In the genomic region with DNA sequence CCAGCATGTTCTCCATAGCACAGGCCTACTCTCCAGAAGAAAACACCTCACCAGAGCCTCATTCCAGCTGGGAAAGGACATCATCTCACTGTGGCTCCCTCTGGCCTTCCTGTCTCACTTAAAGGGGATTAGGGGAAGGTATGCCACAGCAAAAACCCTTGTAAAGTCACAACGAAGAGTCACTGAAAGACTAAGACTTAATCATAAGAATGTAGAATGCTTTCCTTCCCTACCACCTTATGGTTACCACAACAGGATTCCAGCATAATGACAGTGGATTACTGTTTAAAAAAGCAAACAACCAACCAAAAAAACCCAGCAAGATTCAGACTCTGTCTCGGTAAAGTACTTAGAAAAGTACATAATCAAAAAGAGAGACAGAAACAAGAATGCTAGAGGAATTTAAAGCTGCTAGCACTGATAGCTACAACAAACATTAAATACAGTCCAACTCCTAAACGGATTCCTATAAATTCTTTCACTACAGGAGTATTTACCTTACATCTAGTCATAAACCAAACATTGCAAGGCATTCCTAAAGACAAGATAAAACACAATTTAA, we compare ENCODE assay signal across 14 cellular contexts.
DNase-seq lines count a peak whose midpoint lies in the region; ATAC-seq and TF ChIP-seq lines count a peak whose summit lies in the region.
"Had no signal": no experiment of that assay in that cellular context is flagged by ENCODE, and none has a peak within 500 bp of the region (broad histone marks: within the 10 kb centered on the region; RNA-seq: fewer than 3 reads in every experiment).

No MANE protein-coding gene starts in this region.

- intact Hi-C loops in CD4-positive, alpha-beta memory T cell (cut with micrococcal nuclease): no loop called here

- H3K36me3 Mint-ChIP-seq in endodermal cell (ENCODE audit: low read depth) (no peaks in the 10 kb centered on the region), progenitor cell of endocrine pancreas (ENCODE audit: insufficient read depth) (peaks cover 4% of the 10 kb centered on the region)
- no peaks in the 10 kb centered on the region for H3K36me3 Mint-ChIP-seq in CD4-positive, alpha-beta memory T cell
- H3K36me3 Mint-ChIP-seq: WTC11 had no signal

- H3K9me3 Mint-ChIP-seq in endodermal cell (peaks cover 7% of the 10 kb centered on the region), progenitor cell of endocrine pancreas (ENCODE audit: low read depth) (peaks cover 9% of the 10 kb centered on the region)
- peaks cover 0 to 4% (median 0%) of the 10 kb centered on the region in 8 donors for H3K9me3 Mint-ChIP-seq in CD4-positive, alpha-beta memory T cell
- H3K9me3 Mint-ChIP-seq: effector memory CD8-positive, alpha-beta T cell had no signal

- 38 to 56% methylated on average over 1 to 3 of the region's 3 CpGs for WGBS in endodermal cell (ENCODE audit: insufficient coverage in 1 of 2, insufficient read length in 1 of 2), 2 experiments

- H3K27ac ChIP-seq in endodermal cell (ENCODE audit: low read depth, low read length): peak overlapping the region; percentile 4
- no peak overlapping the region for H3K27ac ChIP-seq in CD4-positive, alpha-beta memory T cell (ENCODE audit: low read depth, low read length)
- H3K27ac ChIP-seq: parathyroid adenoma, SK-N-MC had no signal

- TF ChIP-seq CTCF in LNCaP clone FGC (IDR thresholded peaks at IDR 0.05; ENCODE audit: control insufficient read depth, extremely low read depth, insufficient read depth): no peak
- TF ChIP-seq CTCF in endodermal cell (conservative IDR thresholded peaks at IDR 0.05): no peak
- no peak for TF ChIP-seq CTCF in progenitor cell of endocrine pancreas (IDR thresholded peaks at IDR 0.05; ENCODE audit: unreplicated experiment)

- no peaks in the 10 kb centered on the region for H3K27me3 ChIP-seq in endodermal cell (ENCODE audit: control insufficient read depth, insufficient read depth, low read length, poor library complexity, severe bottlenecking)
- no peaks in the 10 kb centered on the region for H3K27me3 ChIP-seq in CD4-positive, alpha-beta memory T cell (ENCODE audit: insufficient read depth, low read length)

- CTCF ChIA-PET in CD4-positive, alpha-beta memory T cell (lab: Charles Lee; ENCODE audit: partially characterized antibody): no interaction called here

- no peaks in the 10 kb centered on the region for H3K4me1 ChIP-seq in endodermal cell (ENCODE audit: control insufficient read depth, insufficient read depth, low read length)
- H3K4me1 ChIP-seq in CD4-positive, alpha-beta memory T cell (ENCODE audit: insufficient read depth, low read length): no peaks in the 10 kb centered on the region
- H3K4me1 ChIP-seq: parathyroid adenoma had no signal

- no peak for ATAC-seq in HG02623 (IDR thresholded peaks at IDR 0.05; ENCODE audit: unreplicated experiment)
- ATAC-seq: effector memory CD8-positive, alpha-beta T cell; WTC11 had no signal

- no peak overlapping the region for H3K4me3 ChIP-seq in LNCaP clone FGC (ENCODE audit: low read depth, low read length)
- H3K4me3 ChIP-seq in endodermal cell (ENCODE audit: low read length): no peak overlapping the region
- no peak overlapping the region for H3K4me3 ChIP-seq in CD4-positive, alpha-beta memory T cell (ENCODE audit: low read length in 2 of 2)
- H3K4me3 ChIP-seq: SK-N-MC had no signal

- in situ Hi-C loops in Caki2 (cut with HindIII; ENCODE audit: low pct_unique_long_range_greater_than_20kb, low sequenced_read_pairs): no loop called here

- H3K4me3 Mint-ChIP-seq in endodermal cell (no peak overlapping the region), progenitor cell of endocrine pancreas (ENCODE audit: low read depth) (no peak overlapping the region)
- H3K4me3 Mint-ChIP-seq in CD4-positive, alpha-beta memory T cell: no peak overlapping the region
- H3K4me3 Mint-ChIP-seq: effector memory CD8-positive, alpha-beta T cell; WTC11 had no signal

- peaks cover 10% of the 10 kb centered on the region for H3K9me3 ChIP-seq in endodermal cell (ENCODE audit: control insufficient read depth, low read length)
- H3K9me3 ChIP-seq in CD4-positive, alpha-beta memory T cell (ENCODE audit: control insufficient read depth in 1 of 2, low read length in 2 of 2): no peaks in the 10 kb centered on the region

- peaks cover 14% of the 10 kb centered on the region for H3K4me1 Mint-ChIP-seq in endodermal cell
- peaks cover 11% of the 10 kb centered on the region for H3K4me1 Mint-ChIP-seq in progenitor cell of endocrine pancreas (ENCODE audit: low read depth)
- no peaks in the 10 kb centered on the region for H3K4me1 Mint-ChIP-seq in CD4-positive, alpha-beta memory T cell

- peak overlapping the region; percentile 84 for H3K27ac Mint-ChIP-seq in endodermal cell
- H3K27ac Mint-ChIP-seq in progenitor cell of endocrine pancreas: peak overlapping the region; percentile 90
- H3K27ac Mint-ChIP-seq in CD4-positive, alpha-beta memory T cell: no peak overlapping the region
- H3K27ac Mint-ChIP-seq: effector memory CD8-positive, alpha-beta T cell; WTC11 had no signal

- POLR2A ChIA-PET in CD4-positive, alpha-beta memory T cell (lab: Charles Lee; ENCODE audit: partially characterized antibody): no interaction called here

- DNase-seq in Caki2 (ENCODE audit: low read depth) (peak; percentile 58), LNCaP clone FGC (ENCODE audit: low read depth) (peak; percentile 71), endodermal cell (no peak), progenitor cell of endocrine pancreas (ENCODE audit: low spot score, unreplicated experiment) (no peak), NCI-H2227 treated with DMSO at 0.1 percent for 48 hours (lab: John Stamatoyannopoulos, UW) (no peak), inferior parietal cortex (ENCODE audit: extremely low spot score) (no peak)
- no peak for DNase-seq in CD4-positive, alpha-beta memory T cell
- DNase-seq: amygdala; effector memory CD8-positive, alpha-beta T cell; NCI-H774 had no signal

- no peaks in the 10 kb centered on the region for H3K36me3 ChIP-seq in endodermal cell (ENCODE audit: control insufficient read depth, insufficient read depth, low read length)
- no peaks in the 10 kb centered on the region for H3K36me3 ChIP-seq in CD4-positive, alpha-beta memory T cell (ENCODE audit: insufficient read depth, low read length)

- peak overlapping the region; percentile 26 for H3K9ac ChIP-seq in endodermal cell (ENCODE audit: extremely low read depth, low read length, poor library complexity, severe bottlenecking)
- H3K9ac ChIP-seq: parathyroid adenoma had no signal

- H3K27me3 Mint-ChIP-seq in endodermal cell (ENCODE audit: insufficient read depth) (no peaks in the 10 kb centered on the region), progenitor cell of endocrine pancreas (no peaks in the 10 kb centered on the region)
- H3K27me3 Mint-ChIP-seq in CD4-positive, alpha-beta memory T cell: peaks cover 1 to 6% of the 10 kb centered on the region in 2 donors

Comparison
In these comparisons a context has a peak if more than half of its experiments do, and no peak if none do; other contexts are left out.
1. DNase-seq: peak in Caki2 (single experiment) and LNCaP clone FGC (single experiment); none in endodermal cell (single experiment), progenitor cell of endocrine pancreas (single experiment), NCI-H2227 treated with DMSO at 0.1 percent for 48 hours (single experiment), inferior parietal cortex (single experiment) and CD4-positive, alpha-beta memory T cell (0 of 5).
2. H3K27ac Mint-ChIP-seq: peak in endodermal cell (single experiment) and progenitor cell of endocrine pancreas (single experiment); none in CD4-positive, alpha-beta memory T cell (0 of 7).